In the genomic region with DNA sequence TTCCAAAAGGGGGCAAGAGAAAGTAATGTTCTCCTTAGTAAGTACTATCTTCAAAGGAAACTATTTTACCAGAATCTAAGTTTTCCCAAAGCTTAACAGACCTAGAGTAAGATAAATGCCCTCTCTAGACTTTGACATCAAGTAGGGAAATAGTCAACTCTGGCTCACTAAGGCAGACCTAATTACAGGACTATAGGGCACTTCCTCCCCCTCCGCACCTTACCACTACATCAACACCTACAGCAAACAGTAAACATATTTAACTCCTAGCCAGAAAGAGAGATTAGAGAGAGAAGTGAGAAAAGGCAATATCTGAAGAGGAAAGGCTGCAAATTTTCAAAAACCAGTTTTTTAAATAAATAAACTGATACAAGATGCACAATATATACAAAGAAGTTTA, we compare ENCODE assay signal across 23 cellular contexts.
DNase-seq lines count a peak whose midpoint lies in the region; ATAC-seq and TF ChIP-seq lines count a peak whose summit lies in the region.
"Had no signal": no experiment of that assay in that cellular context is flagged by ENCODE, and none has a peak within 500 bp of the region (broad histone marks: within the 10 kb centered on the region; RNA-seq: fewer than 3 reads in every experiment).

No MANE protein-coding gene starts in this region.

- H3K9me3 Mint-ChIP-seq in activated naive CD8-positive, alpha-beta T cell (ENCODE audit: low read depth) = peaks cover 18% of the 10 kb centered on the region
- H3K9me3 Mint-ChIP-seq in activated naive CD8-positive, alpha-beta T cell treated with anti-CD3 and anti-CD28 coated beads, Interleukin-2, amount 50 U/mL, for 24 hours = peaks cover 31% of the 10 kb centered on the region
- peaks cover 0 to 16% (median 14%) of the 10 kb centered on the region in 3 donors for H3K9me3 Mint-ChIP-seq in IgD-negative memory B cell
- peaks cover 6 to 17% (median 12%) of the 10 kb centered on the region in 6 donors for H3K9me3 Mint-ChIP-seq in immature natural killer cell
- peaks cover 10% of the 10 kb centered on the region for H3K9me3 Mint-ChIP-seq in natural killer cell treated with Interleukin-12 subunit alpha and Interleukin-12 subunit beta and Interleukin-15 and Interleukin-18, amount 100 ng/mL, for 72 hours

- H3K27me3 Mint-ChIP-seq in activated naive CD8-positive, alpha-beta T cell = no peaks in the 10 kb centered on the region
- H3K27me3 Mint-ChIP-seq in activated naive CD8-positive, alpha-beta T cell treated with anti-CD3 and anti-CD28 coated beads, Interleukin-2, amount 50 U/mL, for 24 hours = no peaks in the 10 kb centered on the region
- H3K27me3 Mint-ChIP-seq in IgD-negative memory B cell (no peaks in the 10 kb centered on the region), immature natural killer cell (ENCODE audit: low read depth in 3 of 3) (peaks cover 0 to 8% (median 6%) of the 10 kb centered on the region in 3 donors)
- H3K27me3 Mint-ChIP-seq in natural killer cell treated with Interleukin-12 subunit alpha and Interleukin-12 subunit beta and Interleukin-15 and Interleukin-18, amount 100 ng/mL, for 72 hours = no peaks in the 10 kb centered on the region

- CTCF ChIA-PET in RWPE1 (lab: Yijun Ruan, JAX) = no interaction called here

- peaks cover 43% of the 10 kb centered on the region for H3K4me1 Mint-ChIP-seq in activated naive CD8-positive, alpha-beta T cell (ENCODE audit: low read depth)
- H3K4me1 Mint-ChIP-seq in activated naive CD8-positive, alpha-beta T cell treated with anti-CD3 and anti-CD28 coated beads, Interleukin-2, amount 50 U/mL, for 24 hours = peaks cover 28% of the 10 kb centered on the region
- peaks cover 0 to 10% (median 5%) of the 10 kb centered on the region in 3 donors for H3K4me1 Mint-ChIP-seq in IgD-negative memory B cell
- H3K4me1 Mint-ChIP-seq in immature natural killer cell = peaks cover 47 to 86% of the 10 kb centered on the region in 2 donors
- peaks cover 29 to 51% of the 10 kb centered on the region in 2 donors for H3K4me1 Mint-ChIP-seq in natural killer cell treated with Interleukin-12 subunit alpha and Interleukin-12 subunit beta and Interleukin-15 and Interleukin-18, amount 100 ng/mL, for 72 hours (ENCODE audit: low read depth in 2 of 2)

- peaks cover 44% of the 10 kb centered on the region for H3K36me3 Mint-ChIP-seq in activated naive CD8-positive, alpha-beta T cell
- peaks cover 77% of the 10 kb centered on the region for H3K36me3 Mint-ChIP-seq in activated naive CD8-positive, alpha-beta T cell treated with anti-CD3 and anti-CD28 coated beads, Interleukin-2, amount 50 U/mL, for 24 hours (ENCODE audit: low read depth)
- H3K36me3 Mint-ChIP-seq in IgD-negative memory B cell (peaks cover 26% of the 10 kb centered on the region), immature natural killer cell (peaks cover 36 to 53% (median 38%) of the 10 kb centered on the region in 3 donors)
- peaks cover 48% of the 10 kb centered on the region for H3K36me3 Mint-ChIP-seq in natural killer cell treated with Interleukin-12 subunit alpha and Interleukin-12 subunit beta and Interleukin-15 and Interleukin-18, amount 100 ng/mL, for 72 hours

- POLR2A ChIA-PET in RWPE1 (lab: Yijun Ruan, JAX; ENCODE audit: low non-redundant PET) = no interaction called here

- H3K27ac Mint-ChIP-seq in activated naive CD8-positive, alpha-beta T cell = peak overlapping the region; percentile 31
- no peak overlapping the region for H3K27ac Mint-ChIP-seq in activated naive CD8-positive, alpha-beta T cell treated with anti-CD3 and anti-CD28 coated beads, Interleukin-2, amount 50 U/mL, for 24 hours
- H3K27ac Mint-ChIP-seq in IgD-negative memory B cell = peak overlapping the region in 2 of 3 donors; percentile 5 to 18
- peak overlapping the region; percentile 38 to 82 (median 66) for H3K27ac Mint-ChIP-seq in immature natural killer cell
- H3K27ac Mint-ChIP-seq in natural killer cell treated with Interleukin-12 subunit alpha and Interleukin-12 subunit beta and Interleukin-15 and Interleukin-18, amount 100 ng/mL, for 72 hours = peak overlapping the region; percentile 36 to 80

- no peak for TF ChIP-seq CTCF in RWPE1 (conservative IDR thresholded peaks at IDR 0.05; ENCODE audit: low read depth)

- no peak for ATAC-seq in activated naive CD8-positive, alpha-beta T cell treated with anti-CD3 and anti-CD28 coated beads, Interleukin-2, amount 50 U/mL, for 24 hours
- no peak for ATAC-seq in natural killer cell treated with Interleukin-12 subunit alpha and Interleukin-12 subunit beta and Interleukin-15 and Interleukin-18, amount 100 ng/mL, for 72 hours
- ATAC-seq: HepG2, K562, PC-3, Right ventricle myocardium inferior had no signal

- no peak overlapping the region for H3K4me3 Mint-ChIP-seq in activated naive CD8-positive, alpha-beta T cell
- H3K4me3 Mint-ChIP-seq in activated naive CD8-positive, alpha-beta T cell treated with anti-CD3 and anti-CD28 coated beads, Interleukin-2, amount 50 U/mL, for 24 hours = no peak overlapping the region
- H3K4me3 Mint-ChIP-seq in IgD-negative memory B cell = no peak overlapping the region
- H3K4me3 Mint-ChIP-seq in immature natural killer cell = peak overlapping the region in 2 of 5 donors; percentile 23 to 54
- H3K4me3 Mint-ChIP-seq in natural killer cell treated with Interleukin-12 subunit alpha and Interleukin-12 subunit beta and Interleukin-15 and Interleukin-18, amount 100 ng/mL, for 72 hours = peak overlapping the region; percentile 1

- no peak for DNase-seq in activated naive CD8-positive, alpha-beta T cell treated with anti-CD3 and anti-CD28 coated beads, Interleukin-2, amount 50 U/mL, for 24 hours
- DNase-seq in immature natural killer cell = no peak
- DNase-seq in natural killer cell treated with Interleukin-12 subunit alpha and Interleukin-12 subunit beta and Interleukin-15 and Interleukin-18, amount 100 ng/mL, for 72 hours (ENCODE audit: low spot score) = no peak
- DNase-seq in RWPE1 (ENCODE audit: low spot score) = no peak
- no peak for DNase-seq in NK-92 (lab: John Stamatoyannopoulos, UW; ENCODE audit: unreplicated experiment)
- DNase-seq in cerebellar nuclear complex (lab: John Stamatoyannopoulos, UW) = no peak
- DNase-seq: DMS153; GM23248; H7; Kasumi-1; NCI-H2029; NCI-H446; NCI-H524 treated with DMSO at 0.1 percent for 48 hours; NCI-H774; NK-92 treated with Interleukin-12 subunit alpha and Interleukin-12 subunit beta, amount 100 ng/mL, for 24 hours; PC-3 had no signal

- H3K27ac ChIP-seq in RWPE1 = no peak overlapping the region
- H3K27ac ChIP-seq: C4-2B, GM23248, SJSA1 had no signal
